22 cellular contexts compared by ENCODE assay signal in the genomic region with DNA sequence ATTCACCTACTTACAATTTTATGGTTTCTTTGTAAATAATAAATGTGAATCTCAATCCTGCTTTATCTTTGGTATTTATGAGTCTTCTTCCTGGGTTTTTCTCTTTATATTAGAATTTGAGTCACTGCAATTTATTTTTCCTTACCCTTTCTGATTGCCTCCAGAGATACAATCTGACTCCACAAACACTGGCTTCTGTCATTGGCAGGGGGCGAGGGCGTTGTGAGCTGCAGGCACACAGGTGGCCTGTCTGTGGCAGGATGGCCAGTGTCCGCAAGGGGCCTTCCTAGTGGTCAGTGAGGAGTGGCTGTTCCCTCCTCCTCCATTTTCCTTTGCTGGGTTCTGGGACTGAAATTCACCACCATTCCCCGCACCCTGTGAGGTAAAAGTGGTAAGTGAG. TPM values are rescaled to one million over a fixed set of nuclear protein-coding genes. Genes with fewer than 3 reads are reported as not detected.
"Had no signal": no experiment of that assay in that cellular context is flagged by ENCODE, and none has a peak within 500 bp of the region (broad histone marks: within the 10 kb centered on the region; RNA-seq: fewer than 3 reads in every experiment).

No MANE protein-coding gene starts in this region.

- H3K36me3 ChIP-seq: adrenal gland, suprapubic skin had no signal

- H3K27ac ChIP-seq: suprapubic skin, WERI-Rb-1 had no signal

- H3K4me3 Mint-ChIP-seq: activated T-helper 1 cell treated with anti-CD3 and anti-CD28 coated beads, Interleukin-12 subunit alpha, Interleukin-12 subunit beta, Interleukin-2, Interleukin-4 antibody, amounts not matched to agents 30 ng/mL and 10 ng/mL and 1 ng/mL, durations not matched to agents 14 hours and 24 hours and 36 hours; naive thymus-derived CD8-positive, alpha-beta T cell; stimulated activated naive CD8-positive, alpha-beta T cell treated with anti-CD3 and anti-CD28 coated beads, Interleukin-15, Interleukin-2, amounts not matched to agents 100 ng/mL and 50 ng/mL, for 24 hours had no signal

- FAIRE-seq: astrocyte, bronchial epithelial cell had no signal

- H3K9me3 ChIP-seq: adrenal gland, esophagus squamous epithelium, suprapubic skin, upper lobe of left lung had no signal

- H3K27me3 ChIP-seq: adrenal gland, suprapubic skin, upper lobe of left lung had no signal

- H3K27ac Mint-ChIP-seq: activated naive CD4-positive, alpha-beta T cell treated with anti-CD3 and anti-CD28 coated beads, Interleukin-2, amount 50 U/mL, for 72 hours; activated T-helper 1 cell treated with anti-CD3 and anti-CD28 coated beads, Interleukin-12 subunit alpha, Interleukin-12 subunit beta, Interleukin-2, Interleukin-4 antibody, amounts not matched to agents 30 ng/mL and 10 ng/mL and 1 ng/mL, durations not matched to agents 14 hours and 24 hours and 36 hours; naive thymus-derived CD8-positive, alpha-beta T cell; stimulated activated naive CD8-positive, alpha-beta T cell treated with anti-CD3 and anti-CD28 coated beads, Interleukin-15, Interleukin-2, amounts not matched to agents 100 ng/mL and 50 ng/mL, for 24 hours had no signal

- H3K9me3 Mint-ChIP-seq: activated naive CD4-positive, alpha-beta T cell treated with anti-CD3 and anti-CD28 coated beads, Interleukin-2, amount 50 U/mL, for 72 hours; activated T-helper 1 cell treated with anti-CD3 and anti-CD28 coated beads, Interleukin-12 subunit alpha, Interleukin-12 subunit beta, Interleukin-2, Interleukin-4 antibody, amounts not matched to agents 30 ng/mL and 10 ng/mL and 1 ng/mL, durations not matched to agents 14 hours and 24 hours and 36 hours; naive thymus-derived CD8-positive, alpha-beta T cell; stimulated activated naive CD8-positive, alpha-beta T cell treated with anti-CD3 and anti-CD28 coated beads, Interleukin-15, Interleukin-2, amounts not matched to agents 100 ng/mL and 50 ng/mL, for 24 hours had no signal

- H3K4me3 ChIP-seq: adrenal gland, esophagus squamous epithelium, suprapubic skin, upper lobe of left lung had no signal

- H3K36me3 Mint-ChIP-seq: activated naive CD4-positive, alpha-beta T cell treated with anti-CD3 and anti-CD28 coated beads, Interleukin-2, amount 50 U/mL, for 72 hours; naive thymus-derived CD8-positive, alpha-beta T cell had no signal

- DNase-seq: activated CD4-positive, alpha-beta T cell treated with anti-CD3 and anti-CD28 coated beads for 1 hour; activated CD4-positive, alpha-beta T cell treated with anti-CD3 and anti-CD28 coated beads, Interleukin-2, amount 50 U/mL, for 4 hours; activated gamma-delta T cell treated with Interleukin-2 at 50 U/mL for 16 hours; adrenal gland; cerebellar nuclear complex; dermis blood vessel endothelial cell; effector memory CD4-positive, alpha-beta T cell; esophagus squamous epithelium; left cardiac atrium; naive thymus-derived CD8-positive, alpha-beta T cell; nucleus accumbens; posterior cingulate gyrus; stimulated activated CD4-positive, alpha-beta T cell treated with anti-CD3 and anti-CD28 coated beads, Interleukin-2, amount 100 ng/mL, for 48 hours; T-helper 2 cell; upper lobe of left lung; WERI-Rb-1 had no signal

- ATAC-seq: activated naive CD4-positive, alpha-beta T cell treated with anti-CD3 and anti-CD28 coated beads, Interleukin-2, amount 50 U/mL, for 72 hours; naive thymus-derived CD8-positive, alpha-beta T cell had no signal

RNA-seq across cellular contexts. Expression of gene MTARC1, which starts 2.0 kb away (rescaled TPM):
- total RNA-seq: activated naive CD4-positive, alpha-beta T cell treated with anti-CD3 and anti-CD28 coated beads, Interleukin-2, amount 50 U/mL, for 72 hours; activated T-helper 1 cell treated with anti-CD3 and anti-CD28 coated beads, Interleukin-12 subunit alpha, Interleukin-12 subunit beta, Interleukin-2, Interleukin-4 antibody, amounts not matched to agents 30 ng/mL and 10 ng/mL and 1 ng/mL, durations not matched to agents 14 hours and 24 hours and 36 hours; naive thymus-derived CD8-positive, alpha-beta T cell had no signal

RNA-seq across cellular contexts. Expression of gene MTARC2, which starts 36.6 kb away (rescaled TPM):
- total RNA-seq: activated naive CD4-positive, alpha-beta T cell treated with anti-CD3 and anti-CD28 coated beads, Interleukin-2, amount 50 U/mL, for 72 hours; activated T-helper 1 cell treated with anti-CD3 and anti-CD28 coated beads, Interleukin-12 subunit alpha, Interleukin-12 subunit beta, Interleukin-2, Interleukin-4 antibody, amounts not matched to agents 30 ng/mL and 10 ng/mL and 1 ng/mL, durations not matched to agents 14 hours and 24 hours and 36 hours; naive thymus-derived CD8-positive, alpha-beta T cell had no signal
- polyA plus RNA-seq: naive thymus-derived CD8-positive, alpha-beta T cell had no signal
